1 cellular context compared by ENCODE assay signal in genomic region chr1:53071167-53071865, GRCh38.
TF ChIP-seq lines count a peak whose summit lies in the region.

No MANE protein-coding gene starts in this region.

TF ChIP-seq in SK-N-SH treated with all-trans-retinoic acid at 6 μM for 48 hours, 23 proteins besides CTCF, POLR2A, EP300 and RAD21 (continued from another document):
- TF ChIP-seq CREB5 (CRISPR knock-in tag; IDR thresholded peaks at IDR 0.05; ENCODE audit: low read depth) = no peak
- TF ChIP-seq ZNF8 (CRISPR knock-in tag; IDR thresholded peaks at IDR 0.05) = no peak
- TF ChIP-seq ARNTL (CRISPR knock-in tag; IDR thresholded peaks at IDR 0.05; ENCODE audit: borderline replicate concordance, low read depth) = no peak
- TF ChIP-seq ZFP30 (CRISPR knock-in tag; IDR thresholded peaks at IDR 0.05) = no peak
- no peak for TF ChIP-seq CSDC2 (CRISPR knock-in tag; IDR thresholded peaks at IDR 0.05)
- TF ChIP-seq CSRNP3 (CRISPR knock-in tag; IDR thresholded peaks at IDR 0.05) = no peak
- no peak for TF ChIP-seq ISL1 (CRISPR knock-in tag; IDR thresholded peaks at IDR 0.05)
